Comparison of ENCODE assay signal across 11 cellular contexts in genomic region chr7:98266840-98267239, GRCh38. TPM values are rescaled to one million over a fixed set of nuclear protein-coding genes. Genes with fewer than 3 reads are reported as not detected.
DNase-seq lines count a peak whose midpoint lies in the region; ATAC-seq, FAIRE-seq and TF ChIP-seq lines count a peak whose summit lies in the region.
"Had no signal": no experiment of that assay in that cellular context is flagged by ENCODE, and none has a peak within 500 bp of the region (broad histone marks: within the 10 kb centered on the region; RNA-seq: fewer than 3 reads in every experiment).

No MANE protein-coding gene starts in this region.

- H3K9me3 ChIP-seq in cardiac muscle cell (ENCODE audit: low read depth) (no peaks in the 10 kb centered on the region), right atrium auricular region (no peaks in the 10 kb centered on the region), SK-N-SH (no peaks in the 10 kb centered on the region), tibial artery (no peaks in the 10 kb centered on the region)

- DNase-seq in cardiac muscle cell (ENCODE audit: low read depth in 1 of 2, low spot score in 1 of 2) (peak in 1 of 2 donors; percentile 46), right atrium auricular region (ENCODE audit: low spot score) (no peak), SK-N-SH (peak; percentile 52), fibroblast of villous mesenchyme (ENCODE audit: low read depth) (peak; percentile 38), tibial artery (no peak), NCI-H524 (lab: John Stamatoyannopoulos, UW) (no peak), urothelium cell line (ENCODE audit: low spot score) (no peak)
- DNase-seq: activated T-cell treated with anti-CD3 and anti-CD28 coated beads, Interleukin-2, amount 50 U/mL, for 4 hours; CD8-positive, alpha-beta memory T cell; SIG-M5 had no signal

- no peak for FAIRE-seq in urothelium cell line (lab: Jason Lieb, UNC)

- CTCF ChIA-PET in SK-N-SH (lab: Yijun Ruan, JAX) = interaction anchor here (0.6 to 3.5 kb wide), 15 partner anchors 9 to 574 kb away, joined by 3 to 26 read pairs (median 4); partner anchors contain the start of gene BAIAP2L1

- no peak overlapping the region for H3K4me2 ChIP-seq in SK-N-SH

- H3K79me2 ChIP-seq in SK-N-SH (ENCODE audit: insufficient read depth) = no peaks in the 10 kb centered on the region

- ATAC-seq in HG02642 (IDR thresholded peaks at IDR 0.05; ENCODE audit: poor library complexity, unreplicated experiment) = no peak
- ATAC-seq: activated T-cell treated with anti-CD3 and anti-CD28 coated beads, Interleukin-2, amount 50 U/mL, for 4 hours had no signal

- no peak overlapping the region for H2AFZ ChIP-seq in SK-N-SH (ENCODE audit: low read depth)

- TF ChIP-seq CTCF in cardiac muscle cell (IDR thresholded peaks at IDR 0.05; ENCODE audit: low read depth, low read length) = peak; percentile 51
- peak in 1 of 2 donors; percentile 49 for TF ChIP-seq CTCF in right atrium auricular region (IDR thresholded peaks at IDR 0.05)
- peak; percentile 48 for TF ChIP-seq CTCF in SK-N-SH (IDR thresholded peaks at IDR 0.05)
- TF ChIP-seq CTCF in fibroblast of villous mesenchyme (IDR thresholded peaks at IDR 0.05; ENCODE audit: insufficient read depth, low read depth, low read length) = peak; percentile 57
- peak; percentile 27 to 30 for TF ChIP-seq CTCF in tibial artery (IDR thresholded peaks at IDR 0.05)

- H3F3A ChIP-seq in SK-N-SH (replicated peaks; ENCODE audit: insufficient read depth) = peaks cover 8% of the 10 kb centered on the region

- H3K9ac ChIP-seq in SK-N-SH = no peak overlapping the region

- H4K20me1 ChIP-seq in SK-N-SH (ENCODE audit: insufficient read depth) = no peaks in the 10 kb centered on the region

- no peaks in the 10 kb centered on the region for H3K4me1 ChIP-seq in cardiac muscle cell (ENCODE audit: low read depth)
- no peaks in the 10 kb centered on the region for H3K4me1 ChIP-seq in right atrium auricular region
- H3K4me1 ChIP-seq in SK-N-SH (ENCODE audit: control insufficient read depth in 1 of 2, insufficient read depth in 2 of 2, low read depth in 1 of 2, low read length in 1 of 2) = 0 out of 4 replicates have a peak, but pooled peaks cover 0 to 4% of the 10 kb centered on the region in 2 experiments
- no peaks in the 10 kb centered on the region for H3K4me1 ChIP-seq in tibial artery

- peak; percentile 43 for TF ChIP-seq RAD21 in SK-N-SH (IDR thresholded peaks at IDR 0.05; ENCODE audit: low read length)

- H3K36me3 ChIP-seq in cardiac muscle cell (no peaks in the 10 kb centered on the region), right atrium auricular region (no peaks in the 10 kb centered on the region), SK-N-SH (replicated peaks in 1 of 2; ENCODE audit: control insufficient read depth in 1 of 2, insufficient read depth in 2 of 2, low read length in 1 of 2) (peaks cover 0 to 16% of the 10 kb centered on the region in 2 experiments), tibial artery (peaks cover 0 to 6% (median 4%) of the 10 kb centered on the region in 3 donors)

- 45% methylated on average over 2 of the region's 2 CpGs for WGBS in SK-N-SH (ENCODE audit: low lambda C conversion rate)

- POLR2A ChIA-PET in SK-N-SH (lab: Yijun Ruan, JAX) = no interaction called here

- H3K4me3 ChIP-seq in cardiac muscle cell = no peak overlapping the region
- H3K4me3 ChIP-seq in right atrium auricular region = no peak overlapping the region
- H3K4me3 ChIP-seq in SK-N-SH (ENCODE audit: low read depth in 2 of 2, low read length in 1 of 2) = no peak overlapping the region
- H3K4me3 ChIP-seq in fibroblast of villous mesenchyme (ENCODE audit: low read depth, low read length) = no peak overlapping the region
- H3K4me3 ChIP-seq in tibial artery = no peak overlapping the region

- intact Hi-C loops in tibial artery (cut with DNase I; ENCODE audit: low total_unique reads) = no loop called here

- H3K27me3 ChIP-seq in cardiac muscle cell (no peaks in the 10 kb centered on the region), right atrium auricular region (no peaks in the 10 kb centered on the region), SK-N-SH (ENCODE audit: insufficient read depth) (no peaks in the 10 kb centered on the region), tibial artery (no peaks in the 10 kb centered on the region)

- H3K9me2 ChIP-seq in SK-N-SH = no peaks in the 10 kb centered on the region

- TF ChIP-seq EP300 in SK-N-SH (IDR thresholded peaks at IDR 0.05; ENCODE audit: borderline replicate concordance in 1 of 2, low read depth in 1 of 2, low read length in 1 of 2) = no peak

- H3K27ac ChIP-seq in cardiac muscle cell (no peak overlapping the region), right atrium auricular region (no peak overlapping the region), SK-N-SH (ENCODE audit: low read depth in 2 of 2, low read length in 1 of 2) (no peak overlapping the region), tibial artery (no peak overlapping the region)

TF ChIP-seq in SK-N-SH, 30 proteins besides CTCF, POLR2A, EP300 and RAD21:
- TF ChIP-seq IRF3 (IDR thresholded peaks at IDR 0.05; ENCODE audit: low read depth, low read length) = no peak
- TF ChIP-seq NFIC (IDR thresholded peaks at IDR 0.05; ENCODE audit: borderline replicate concordance) = no peak
- TF ChIP-seq CHD2 (IDR thresholded peaks at IDR 0.05; ENCODE audit: low read length, partially characterized antibody) = no peak
- TF ChIP-seq SMC3 (IDR thresholded peaks at IDR 0.05; ENCODE audit: low read depth, low read length) = peak; percentile 41
- no peak for TF ChIP-seq EZH2phosphoT487 (IDR thresholded peaks at IDR 0.05; ENCODE audit: borderline replicate concordance, low read depth)
- no peak for TF ChIP-seq NRF1 (IDR thresholded peaks at IDR 0.05; ENCODE audit: low read depth, low read length)
- TF ChIP-seq ELF1 (IDR thresholded peaks at IDR 0.05) = no peak

RNA-seq across cellular contexts. Expression of gene BRI3, which starts 14.6 kb away (rescaled TPM):
- 23.0 and 30.0 TPM in 2 replicates for total RNA-seq in cardiac muscle cell
- polyA plus RNA-seq in cardiac muscle cell = 50.8 and 61.4 TPM in 2 replicates
- total RNA-seq in right atrium auricular region = 10 to 100 TPM; 55.6 to 61.1 TPM
- 108 and 128 TPM in 2 replicates for polyA plus RNA-seq in SK-N-SH (2012; rRNA removed)
- 138 and 139 TPM in 2 replicates for polyA plus RNA-seq in SK-N-SH (2012; cell fraction: cytosol; rRNA removed)
- polyA plus RNA-seq in SK-N-SH (2012; cell fraction: nucleus; rRNA removed) = 49.3 and 55.5 TPM in 2 replicates
- 59.6 and 68.6 TPM in 2 replicates for total RNA-seq in fibroblast of villous mesenchyme

RNA-seq across cellular contexts. Expression of gene TECPR1, which starts 14.8 kb away (rescaled TPM):
- total RNA-seq in cardiac muscle cell (24.4 and 27.8 TPM in 2 replicates), right atrium auricular region (10 to 100 TPM; 11.5 to 13.9 TPM), fibroblast of villous mesenchyme (21.6 and 26.1 TPM in 2 replicates)
- polyA plus RNA-seq in cardiac muscle cell (19.2 and 19.3 TPM in 2 replicates), SK-N-SH (2012; rRNA removed) (6.6 and 6.8 TPM in 2 replicates)
- 3.3 and 4.3 TPM in 2 replicates for polyA plus RNA-seq in SK-N-SH (2012; cell fraction: cytosol; rRNA removed)
- polyA plus RNA-seq in SK-N-SH (2012; cell fraction: nucleus; rRNA removed) = 26.3 and 41.0 TPM in 2 replicates

RNA-seq across cellular contexts. Expression of gene BHLHA15, which starts 55.6 kb away (rescaled TPM):
- 2.2 TPM in 1 of 2 replicates, not detected in the other for total RNA-seq in cardiac muscle cell
- 0.44 TPM in 1 of 2 replicates, not detected in the other for polyA plus RNA-seq in cardiac muscle cell
- under 1 TPM in 1 of 2 donors, not detected in 1; 0.83 TPM for total RNA-seq in right atrium auricular region
- 0.10 TPM in 1 of 2 replicates, not detected in the other for polyA plus RNA-seq in SK-N-SH (2012; rRNA removed)
- polyA plus RNA-seq in SK-N-SH (2012; cell fraction: cytosol; rRNA removed) = 0.17 TPM in 1 of 2 replicates, not detected in the other
- 0.23 TPM in 2 replicates for polyA plus RNA-seq in SK-N-SH (2012; cell fraction: nucleus; rRNA removed)
- 1.3 TPM in 1 of 2 replicates, not detected in the other for total RNA-seq in fibroblast of villous mesenchyme
- total RNA-seq: CD8-positive, alpha-beta memory T cell had no signal
- polyA plus RNA-seq: CD8-positive, alpha-beta memory T cell had no signal

Comparison
In these comparisons a context has a peak if more than half of its experiments do, and no peak if none do; other contexts are left out.
1. DNase-seq: peak in SK-N-SH (single experiment) and fibroblast of villous mesenchyme (single experiment); none in right atrium auricular region (single experiment), tibial artery (0 of 2), NCI-H524 (0 of 2) and urothelium cell line (single experiment).